In genomic region chr17:16569358-16569712, GRCh38 we compare ENCODE assay signal across 1 cellular context.
TF ChIP-seq lines count a peak whose summit lies in the region.

No MANE protein-coding gene starts in this region.

TF ChIP-seq in GM12878, 131 proteins besides CTCF, POLR2A, EP300 and RAD21 (continued from another document):
- TF ChIP-seq E2F4 (IDR thresholded peaks at IDR 0.05; ENCODE audit: low read depth, low read length), result no peak
TF ChIP-seq in GM12878: peak in this region for 6.
